ENCODE assay signal across 1 cellular context in the genomic region with DNA sequence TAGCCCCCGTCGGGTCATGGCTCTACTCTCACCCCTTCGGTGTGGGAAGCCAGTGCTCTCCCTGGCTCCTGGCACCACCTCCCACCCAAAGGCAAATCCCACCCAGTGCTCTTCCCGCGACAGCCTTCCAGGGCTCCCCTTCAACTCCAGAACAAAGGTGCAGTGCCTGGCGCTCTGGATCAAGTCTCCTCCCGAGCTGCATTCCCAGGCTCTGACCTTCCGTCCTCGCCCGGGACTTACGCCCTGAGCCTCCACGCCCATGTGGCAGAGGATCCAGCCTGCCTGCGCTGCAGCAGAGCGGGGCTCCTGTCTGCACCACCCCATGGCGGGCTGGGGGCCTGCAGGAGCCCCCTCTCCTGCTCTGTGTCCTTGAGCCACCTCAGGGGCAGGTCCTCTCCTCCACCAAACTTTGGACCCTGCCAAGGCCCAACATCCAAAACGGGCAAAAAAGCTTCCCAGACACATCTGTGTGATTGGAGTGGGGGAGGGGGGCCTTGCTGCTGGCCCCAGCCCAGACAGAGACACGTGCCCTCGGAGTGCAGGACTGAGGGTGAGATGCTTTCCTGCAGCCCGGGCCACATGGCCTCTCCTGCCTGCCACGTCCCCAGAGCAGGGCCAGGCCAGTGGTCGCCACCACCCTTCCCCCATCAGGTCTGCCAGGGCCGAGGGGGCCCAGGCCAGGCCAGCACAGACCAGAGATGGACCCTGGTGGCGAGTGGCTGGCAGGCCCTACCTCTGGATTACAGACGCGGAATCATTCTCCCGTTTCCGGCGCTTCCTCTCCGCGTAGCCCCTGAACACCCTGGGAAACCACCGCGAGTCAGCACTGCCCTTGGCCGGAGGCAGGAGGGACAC.
TF ChIP-seq lines count a peak whose summit lies in the region.

No MANE protein-coding gene starts in this region.

TF ChIP-seq in HepG2, 621 proteins besides CTCF, POLR2A, EP300 and RAD21 (continued from another document and continues in another):
- TF ChIP-seq RBFOX2 (IDR thresholded peaks at IDR 0.05; ENCODE audit: low read depth, low read length), result peak; percentile 31; the same call in 1 of the 2 replicates
- TF ChIP-seq ZNF335 (CRISPR knock-in tag; IDR thresholded peaks at IDR 0.05), result peak; percentile 68; the same call in 1 of the 2 replicates
- TF ChIP-seq ATF2 (CRISPR knock-in tag; IDR thresholded peaks at IDR 0.05), result peak; percentile 79
- peak; percentile 81 for TF ChIP-seq SALL2 (CRISPR knock-in tag; IDR thresholded peaks at IDR 0.05)
- TF ChIP-seq TARDBP (CRISPR knock-in tag; IDR thresholded peaks at IDR 0.05), result peak; percentile 96
- TF ChIP-seq ZBTB44 (CRISPR knock-in tag; IDR thresholded peaks at IDR 0.05), result no peak
- peak; percentile 63; the same call in 1 of the 2 replicates for TF ChIP-seq PAF1 (CRISPR knock-in tag; IDR thresholded peaks at IDR 0.05)
- TF ChIP-seq ZNF234 (CRISPR knock-in tag; conservative IDR thresholded peaks at IDR 0.05), result peak; percentile 96; the same call in 1 of the 2 replicates
- no peak for TF ChIP-seq ZNF383 (CRISPR knock-in tag; IDR thresholded peaks at IDR 0.05; ENCODE audit: borderline replicate concordance)
- 0 out of 2 replicates have a peak, but pooled peaks have one; percentile 17 for TF ChIP-seq ATF6 (CRISPR knock-in tag; conservative IDR thresholded peaks at IDR 0.05)
- no peak for TF ChIP-seq ZNF597 (CRISPR knock-in tag; IDR thresholded peaks at IDR 0.05)
- peak; percentile 62 for TF ChIP-seq TGIF2 (CRISPR knock-in tag; IDR thresholded peaks at IDR 0.05)
- peak; percentile 72; the same call in 1 of the 2 replicates for TF ChIP-seq DZIP1 (CRISPR knock-in tag; IDR thresholded peaks at IDR 0.05)
- peak; percentile 88; the same call in 1 of the 2 replicates for TF ChIP-seq TRAFD1 (CRISPR knock-in tag; IDR thresholded peaks at IDR 0.05; ENCODE audit: borderline replicate concordance)
- TF ChIP-seq SUZ12 (IDR thresholded peaks at IDR 0.05; ENCODE audit: low read depth, low read length), result no peak
- TF ChIP-seq, protein P1, sequence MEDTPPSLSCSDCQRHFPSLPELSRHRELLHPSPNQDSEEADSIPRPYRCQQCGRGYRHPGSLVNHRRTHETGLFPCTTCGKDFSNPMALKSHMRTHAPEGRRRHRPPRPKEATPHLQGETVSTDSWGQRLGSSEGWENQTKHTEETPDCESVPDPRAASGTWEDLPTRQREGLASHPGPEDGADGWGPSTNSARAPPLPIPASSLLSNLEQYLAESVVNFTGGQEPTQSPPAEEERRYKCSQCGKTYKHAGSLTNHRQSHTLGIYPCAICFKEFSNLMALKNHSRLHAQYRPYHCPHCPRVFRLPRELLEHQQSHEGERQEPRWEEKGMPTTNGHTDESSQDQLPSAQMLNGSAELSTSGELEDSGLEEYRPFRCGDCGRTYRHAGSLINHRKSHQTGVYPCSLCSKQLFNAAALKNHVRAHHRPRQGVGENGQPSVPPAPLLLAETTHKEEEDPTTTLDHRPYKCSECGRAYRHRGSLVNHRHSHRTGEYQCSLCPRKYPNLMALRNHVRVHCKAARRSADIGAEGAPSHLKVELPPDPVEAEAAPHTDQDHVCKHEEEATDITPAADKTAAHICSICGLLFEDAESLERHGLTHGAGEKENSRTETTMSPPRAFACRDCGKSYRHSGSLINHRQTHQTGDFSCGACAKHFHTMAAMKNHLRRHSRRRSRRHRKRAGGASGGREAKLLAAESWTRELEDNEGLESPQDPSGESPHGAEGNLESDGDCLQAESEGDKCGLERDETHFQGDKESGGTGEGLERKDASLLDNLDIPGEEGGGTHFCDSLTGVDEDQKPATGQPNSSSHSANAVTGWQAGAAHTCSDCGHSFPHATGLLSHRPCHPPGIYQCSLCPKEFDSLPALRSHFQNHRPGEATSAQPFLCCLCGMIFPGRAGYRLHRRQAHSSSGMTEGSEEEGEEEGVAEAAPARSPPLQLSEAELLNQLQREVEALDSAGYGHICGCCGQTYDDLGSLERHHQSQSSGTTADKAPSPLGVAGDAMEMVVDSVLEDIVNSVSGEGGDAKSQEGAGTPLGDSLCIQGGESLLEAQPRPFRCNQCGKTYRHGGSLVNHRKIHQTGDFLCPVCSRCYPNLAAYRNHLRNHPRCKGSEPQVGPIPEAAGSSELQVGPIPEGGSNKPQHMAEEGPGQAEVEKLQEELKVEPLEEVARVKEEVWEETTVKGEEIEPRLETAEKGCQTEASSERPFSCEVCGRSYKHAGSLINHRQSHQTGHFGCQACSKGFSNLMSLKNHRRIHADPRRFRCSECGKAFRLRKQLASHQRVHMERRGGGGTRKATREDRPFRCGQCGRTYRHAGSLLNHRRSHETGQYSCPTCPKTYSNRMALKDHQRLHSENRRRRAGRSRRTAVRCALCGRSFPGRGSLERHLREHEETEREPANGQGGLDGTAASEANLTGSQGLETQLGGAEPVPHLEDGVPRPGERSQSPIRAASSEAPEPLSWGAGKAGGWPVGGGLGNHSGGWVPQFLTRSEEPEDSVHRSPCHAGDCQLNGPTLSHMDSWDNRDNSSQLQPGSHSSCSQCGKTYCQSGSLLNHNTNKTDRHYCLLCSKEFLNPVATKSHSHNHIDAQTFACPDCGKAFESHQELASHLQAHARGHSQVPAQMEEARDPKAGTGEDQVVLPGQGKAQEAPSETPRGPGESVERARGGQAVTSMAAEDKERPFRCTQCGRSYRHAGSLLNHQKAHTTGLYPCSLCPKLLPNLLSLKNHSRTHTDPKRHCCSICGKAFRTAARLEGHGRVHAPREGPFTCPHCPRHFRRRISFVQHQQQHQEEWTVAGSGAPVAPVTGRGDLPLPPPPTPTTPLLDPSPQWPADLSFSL (CRISPR knock-in tag; IDR thresholded peaks at IDR 0.05), result peak; percentile 60
- TF ChIP-seq MXD4 (CRISPR knock-in tag; IDR thresholded peaks at IDR 0.05), result peak; percentile 95
- TF ChIP-seq KAT8 (CRISPR knock-in tag; IDR thresholded peaks at IDR 0.05), result peak; percentile 63
- TF ChIP-seq ISL2 (CRISPR knock-in tag; IDR thresholded peaks at IDR 0.05), result no peak; the same call in 1 of the 2 replicates
- TF ChIP-seq NCOA2 (CRISPR knock-in tag; IDR thresholded peaks at IDR 0.05), result peak; percentile 87
- no peak for TF ChIP-seq DNMT3B (CRISPR knock-in tag; conservative IDR thresholded peaks at IDR 0.05)
- TF ChIP-seq ZBTB21 (CRISPR knock-in tag; IDR thresholded peaks at IDR 0.05), result peak; percentile 59; the same call in 1 of the 2 replicates
- no peak for TF ChIP-seq ZNF496 (CRISPR knock-in tag; IDR thresholded peaks at IDR 0.05; ENCODE audit: insufficient replicate concordance)
- peak; percentile 96; the same call in 1 of the 2 replicates for TF ChIP-seq ZNF558 (CRISPR knock-in tag; IDR thresholded peaks at IDR 0.05; ENCODE audit: borderline replicate concordance)
- no peak for TF ChIP-seq NFYB (CRISPR knock-in tag; IDR thresholded peaks at IDR 0.05)
- no peak for TF ChIP-seq FOXA1 (IDR thresholded peaks at IDR 0.05)
- 0 out of 2 replicates have a peak, but pooled peaks have one; percentile 17 for TF ChIP-seq FOXA1 (CRISPR knock-in tag; IDR thresholded peaks at IDR 0.05)
- peak; percentile 81 for TF ChIP-seq ZNF788 (CRISPR knock-in tag; IDR thresholded peaks at IDR 0.05; ENCODE audit: borderline replicate concordance)
- peak; percentile 79; the same call in 1 of the 2 replicates for TF ChIP-seq ZNF224 (CRISPR knock-in tag; IDR thresholded peaks at IDR 0.05)
- TF ChIP-seq ZFP90 (CRISPR knock-in tag; IDR thresholded peaks at IDR 0.05; ENCODE audit: borderline replicate concordance), result peak; percentile 78
- TF ChIP-seq ZNF543 (CRISPR knock-in tag; IDR thresholded peaks at IDR 0.05), result peak; percentile 91
- TF ChIP-seq ZNF451 (CRISPR knock-in tag; IDR thresholded peaks at IDR 0.05), result peak; percentile 97
- TF ChIP-seq RARG (CRISPR knock-in tag; IDR thresholded peaks at IDR 0.05; ENCODE audit: low read depth), result no peak
- peak; percentile 93 for TF ChIP-seq ZHX1 (CRISPR knock-in tag; IDR thresholded peaks at IDR 0.05; ENCODE audit: low read depth)
- TF ChIP-seq ZFAT (CRISPR knock-in tag; conservative IDR thresholded peaks at IDR 0.05), result no peak
